In the genomic region with DNA sequence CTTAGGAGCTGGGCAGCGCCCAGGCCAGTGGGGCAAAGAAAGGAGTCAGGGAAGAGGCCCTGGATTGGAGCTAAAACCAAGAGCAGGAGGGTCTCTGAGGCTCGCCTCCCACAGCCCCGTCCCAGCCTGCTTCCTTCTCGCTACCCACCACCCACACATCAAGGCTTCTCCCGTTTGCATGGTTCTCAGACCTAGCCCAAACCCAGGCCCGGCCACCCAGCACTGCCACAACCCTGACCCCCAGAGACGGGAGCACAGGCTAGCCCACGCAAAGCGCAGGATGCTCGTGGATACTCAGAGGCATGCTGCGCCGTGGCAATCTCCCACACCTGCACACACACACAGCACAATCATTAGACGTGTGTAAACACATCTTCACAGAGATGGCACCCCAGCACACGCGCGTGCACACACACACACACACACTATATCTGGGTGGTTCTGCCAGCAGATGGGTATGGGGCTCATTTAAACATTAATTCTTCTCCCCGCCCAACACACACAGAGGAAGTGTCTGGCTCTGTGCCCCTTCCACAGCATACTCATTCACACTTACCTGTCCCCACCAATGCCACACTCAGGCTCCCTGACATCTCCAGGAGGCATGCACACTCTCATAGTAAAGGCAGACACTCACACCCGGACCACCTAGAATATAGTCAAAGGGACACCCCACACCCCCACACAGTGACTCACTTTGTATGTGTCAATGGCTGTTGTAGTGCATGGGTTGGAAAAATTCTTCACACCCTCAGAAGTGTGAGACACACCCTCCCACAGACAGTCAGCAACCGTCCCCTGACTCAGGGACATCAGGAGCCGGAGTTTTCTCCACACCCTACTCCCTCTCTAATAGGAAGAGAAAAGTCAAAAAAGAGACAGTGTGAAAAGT, we compare ENCODE assay signal across 9 cellular contexts. TPM values are rescaled to one million over a fixed set of nuclear protein-coding genes. Genes with fewer than 3 reads are reported as not detected.
A peak's percentile ranks its signal among the peaks of the same experiment; 100 is the strongest.
DNase-seq lines count a peak whose midpoint lies in the region; FAIRE-seq and TF ChIP-seq lines count a peak whose summit lies in the region.
"Had no signal": no experiment of that assay in that cellular context is flagged by ENCODE, and none has a peak within 500 bp of the region (broad histone marks: within the 10 kb centered on the region; RNA-seq: fewer than 3 reads in every experiment).

No MANE protein-coding gene starts in this region.

- H3K9ac ChIP-seq in HUES64 (ENCODE audit: low read depth, low read length) (no peak overlapping the region), kidney (ENCODE audit: low read length in 2 of 2) (no peak overlapping the region)

- peaks cover 6% of the 10 kb centered on the region; the same call in 1 of the 2 replicates for H3K27me3 ChIP-seq in HUES64 (ENCODE audit: insufficient read depth, low read length)

- no peaks in the 10 kb centered on the region for H3K9me3 ChIP-seq in HUES64 (ENCODE audit: insufficient read depth, low read depth, low read length)
- H3K9me3 ChIP-seq in kidney (ENCODE audit: control insufficient read depth in 1 of 2, low read length in 2 of 2), result no peaks in the 10 kb centered on the region

- 71% methylated on average over 19 of the region's 20 CpGs for WGBS in HUES64

- H3K4me3 ChIP-seq in HUES64 (ENCODE audit: low read length) (peak overlapping the region; percentile 61), kidney (ENCODE audit: low read length in 2 of 2) (peak overlapping the region; percentile 50 to 71)

- no peak for TF ChIP-seq CTCF in kidney (IDR thresholded peaks at IDR 0.05; ENCODE audit: borderline replicate concordance, extremely low read depth, insufficient read depth)

- DNase-seq in activated T-cell treated with anti-CD3 and anti-CD28 coated beads for 48 hours (ENCODE audit: low read depth), result peak; percentile 51
- no peak for DNase-seq in kidney
- DNase-seq in stimulated activated CD8-positive, alpha-beta memory T cell treated with anti-CD3 and anti-CD28 coated beads, Interleukin-12 subunit alpha, Interleukin-12 subunit beta, amount 100 ng/mL, for 24 hours (ENCODE audit: extremely low read depth), result peak; percentile 59
- no peak for DNase-seq in NCI-H1092 treated with DMSO at 0.1 percent for 48 hours (lab: John Stamatoyannopoulos, UW)
- no peak for DNase-seq in DMS53 (lab: John Stamatoyannopoulos, UW)
- DNase-seq in hepatic stellate cell (ENCODE audit: low spot score), result no peak
- DNase-seq in NCI-H2171 treated with DMSO at 0.1 percent for 48 hours (lab: John Stamatoyannopoulos, UW), result no peak

- H3K36me3 ChIP-seq in HUES64 (ENCODE audit: insufficient read depth, low read length) (no peaks in the 10 kb centered on the region), kidney (ENCODE audit: control insufficient read depth in 1 of 2, insufficient read depth in 2 of 2, low read length in 2 of 2) (no peaks in the 10 kb centered on the region)

- H3K4me1 ChIP-seq in HUES64 (ENCODE audit: insufficient read depth, low read length) (no peaks in the 10 kb centered on the region), kidney (ENCODE audit: control insufficient read depth in 1 of 2, insufficient read depth in 1 of 2, low read depth in 1 of 2, low read length in 2 of 2) (peaks cover 0 to 7% of the 10 kb centered on the region in 2 donors)

- FAIRE-seq in kidney (lab: Jason Lieb, UNC), result no peak

- intact Hi-C loops in kidney (cut with DNase I), result no loop called here

- H3K27ac ChIP-seq in HUES64 (ENCODE audit: low read depth, low read length) (no peak overlapping the region), kidney (ENCODE audit: low read depth in 2 of 2, low read length in 2 of 2) (no peak overlapping the region)

RNA-seq across cellular contexts. Expression of gene CARMIL3, which starts 1.1 kb away (rescaled TPM):
- 2.6 TPM for polyA plus RNA-seq in HUES64 (2013, experiment 1 of 2)
- polyA plus RNA-seq in HUES64 (2013, experiment 2 of 2), result 2.6 TPM
- 1.4 TPM for total RNA-seq in kidney
- polyA plus RNA-seq in kidney (ENCODE audit: insufficient read depth, low read depth, low replicate concordance), result 1.5 TPM

RNA-seq across cellular contexts. Expression of gene CPNE6, which starts 18.5 kb away (rescaled TPM):
- not detected for polyA plus RNA-seq in HUES64 (2013, experiment 1 of 2)
- not detected for polyA plus RNA-seq in HUES64 (2013, experiment 2 of 2)
- 0.19 TPM for total RNA-seq in kidney
- polyA plus RNA-seq in kidney (ENCODE audit: insufficient read depth, low read depth, low replicate concordance), result 3.4 TPM
- total RNA-seq: liver had no signal

RNA-seq across cellular contexts. Expression of gene PCK2, which starts 41.2 kb away (rescaled TPM):
- 18.8 TPM for polyA plus RNA-seq in HUES64 (2013, experiment 1 of 2)
- polyA plus RNA-seq in HUES64 (2013, experiment 2 of 2), result 24.5 TPM
- 36.1 TPM for total RNA-seq in kidney
- polyA plus RNA-seq in kidney (ENCODE audit: insufficient read depth, low read depth, low replicate concordance), result 140 TPM

Comparison
In these comparisons a context has a peak if more than half of its experiments do, and no peak if none do; other contexts are left out.
1. DNase-seq: peak in activated T-cell treated with anti-CD3 and anti-CD28 coated beads for 48 hours (single experiment) and stimulated activated CD8-positive, alpha-beta memory T cell treated with anti-CD3 and anti-CD28 coated beads, Interleukin-12 subunit alpha, Interleukin-12 subunit beta, amount 100 ng/mL, for 24 hours (single experiment); none in kidney (single experiment), NCI-H1092 treated with DMSO at 0.1 percent for 48 hours (single experiment), DMS53 (single experiment), hepatic stellate cell (single experiment) and NCI-H2171 treated with DMSO at 0.1 percent for 48 hours (single experiment).